Comparison of ENCODE assay signal across 8 cellular contexts in genomic region chr19:53865918-53866696, GRCh38.
DNase-seq lines count a peak whose midpoint lies in the region; TF ChIP-seq lines count a peak whose summit lies in the region.

No MANE protein-coding gene starts in this region.

- H3K27me3 ChIP-seq in muscle layer of duodenum (ENCODE audit: low read depth, low read length) (no peaks in the 10 kb centered on the region), subcutaneous abdominal adipose tissue (ENCODE audit: control insufficient read depth in 5 of 5, insufficient read depth in 4 of 5, low read length in 5 of 5) (no peaks in the 10 kb centered on the region)

- DNase-seq in NOMO-1 treated with DMSO at 0.1 percent for 48 hours (lab: John Stamatoyannopoulos, UW; ENCODE audit: unreplicated experiment) (peak; percentile 33), fibroblast of pulmonary artery (ENCODE audit: low read depth) (peak; percentile 63), KBM-7 (no peak), GDM1 (lab: John Stamatoyannopoulos, UW) (no peak)
- peak; percentile 87 for DNase-seq in activated effector memory CD4-positive, alpha-beta T cell treated with anti-CD3 and anti-CD28 coated beads, Interleukin-2, amount 50 U/mL, for 16 hours

- H3K27ac ChIP-seq in muscle layer of duodenum (ENCODE audit: low read length) (peak overlapping the region; percentile 97), subcutaneous abdominal adipose tissue (ENCODE audit: low read depth, low read length) (peak overlapping the region; percentile 86)

- peak overlapping the region; percentile 41 to 82 (median 56) for H3K9ac ChIP-seq in subcutaneous abdominal adipose tissue (ENCODE audit: low read length in 5 of 5)

- no peak for TF ChIP-seq CTCF in fibroblast of pulmonary artery (IDR thresholded peaks at IDR 0.05; ENCODE audit: low read length, missing control alignments)

- H3K36me3 ChIP-seq in muscle layer of duodenum (ENCODE audit: control insufficient read depth in 1 of 2, insufficient read depth in 2 of 2, low read length in 2 of 2) (peaks cover 0 to 17% of the 10 kb centered on the region in 2 donors), subcutaneous abdominal adipose tissue (ENCODE audit: control insufficient read depth in 5 of 5, insufficient read depth in 5 of 5, low read length in 5 of 5) (peaks cover 0 to 8% (median 0%) of the 10 kb centered on the region in 5 donors)

- in situ Hi-C loops in KBM-7 (cut with MboI; ENCODE audit: low pct_unique_long_range_greater_than_20kb, low sequenced_read_pairs) = no loop called here

- no peaks in the 10 kb centered on the region for H3K9me3 ChIP-seq in muscle layer of duodenum (ENCODE audit: control insufficient read depth in 1 of 2, low read length in 2 of 2)
- H3K9me3 ChIP-seq in subcutaneous abdominal adipose tissue (ENCODE audit: control insufficient read depth in 5 of 5, low read length in 5 of 5) = no peaks in the 10 kb centered on the region

- H3K4me1 ChIP-seq in muscle layer of duodenum (ENCODE audit: control insufficient read depth in 1 of 2, insufficient read depth in 2 of 2, low read length in 2 of 2) (peaks cover 4 to 32% of the 10 kb centered on the region in 2 donors), subcutaneous abdominal adipose tissue (ENCODE audit: control insufficient read depth in 5 of 5, insufficient read depth in 5 of 5, low read length in 5 of 5) (peaks cover 2 to 36% (median 28%) of the 10 kb centered on the region in 5 donors)

- H3K4me3 ChIP-seq in GM08714 (ENCODE audit: low read length) = peak overlapping the region; percentile 3; the same call in 1 of the 2 replicates
- H3K4me3 ChIP-seq in fibroblast of pulmonary artery (replicated peaks; ENCODE audit: low read depth, low read length) = peak overlapping the region; percentile 48
- peak overlapping the region; percentile 60 to 96 for H3K4me3 ChIP-seq in muscle layer of duodenum (ENCODE audit: low read depth in 1 of 2, low read length in 2 of 2)
- peak overlapping the region; percentile 59 to 73 (median 64) for H3K4me3 ChIP-seq in subcutaneous abdominal adipose tissue (ENCODE audit: low read depth in 1 of 5, low read length in 5 of 5)

Comparison
In these comparisons a context has a peak if more than half of its experiments do, and no peak if none do; other contexts are left out.
1. H3K4me3 ChIP-seq: peak in every context shown above with its lines; median percentile 78 in muscle layer of duodenum; 64 in subcutaneous abdominal adipose tissue; 48 in fibroblast of pulmonary artery; 3 in GM08714.
2. DNase-seq: peak in NOMO-1 treated with DMSO at 0.1 percent for 48 hours (single experiment), activated effector memory CD4-positive, alpha-beta T cell treated with anti-CD3 and anti-CD28 coated beads, Interleukin-2, amount 50 U/mL, for 16 hours (single experiment) and fibroblast of pulmonary artery (single experiment); none in KBM-7 (single experiment) and GDM1 (single experiment).